8 cellular contexts compared by ENCODE assay signal in the genomic region with DNA sequence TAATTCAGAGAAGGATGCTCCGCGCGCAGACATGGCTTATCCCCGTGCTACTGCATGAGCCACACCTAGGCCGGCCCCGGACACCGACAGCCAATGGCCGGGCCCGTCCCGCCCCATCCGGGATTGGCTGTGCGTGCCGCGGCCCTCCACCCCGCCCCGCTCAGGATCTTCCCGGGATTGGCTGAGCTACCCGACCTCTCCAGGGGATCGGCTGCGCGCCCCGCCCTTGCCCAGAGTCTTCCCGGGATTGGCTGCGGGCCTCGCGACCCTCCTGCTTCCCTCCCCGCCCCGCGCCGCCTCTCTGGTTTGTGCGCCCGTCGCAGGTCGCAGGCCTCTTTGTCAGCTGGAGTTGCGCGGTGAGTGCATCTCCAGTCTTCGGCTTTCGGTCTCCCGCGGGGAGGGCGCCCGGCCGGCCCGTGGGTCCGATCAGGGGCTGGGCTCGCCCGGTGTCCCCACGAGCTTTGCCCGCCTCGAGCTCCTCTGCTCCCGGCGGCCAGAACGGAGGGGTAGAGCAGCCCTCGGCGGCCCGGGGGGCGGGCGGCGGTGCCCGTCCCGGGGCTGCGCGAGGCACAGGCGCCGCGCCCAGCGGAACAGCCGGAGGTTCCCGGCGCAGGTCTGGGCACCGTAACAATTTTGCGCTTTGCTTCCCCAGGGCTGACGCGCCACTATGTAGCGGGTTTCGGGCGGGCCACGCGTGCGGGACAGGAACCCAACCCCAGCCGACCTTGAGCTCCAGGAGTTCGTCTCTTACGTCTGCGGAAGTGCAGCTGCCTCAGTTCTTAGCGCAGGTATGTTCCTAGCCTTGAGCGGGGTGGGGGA. TPM values are rescaled to one million over a fixed set of nuclear protein-coding genes. Genes with fewer than 3 reads are reported as not detected.
DNase-seq lines count a peak whose midpoint lies in the region; ATAC-seq and TF ChIP-seq lines count a peak whose summit lies in the region.

No MANE protein-coding gene starts in this region.

- peak overlapping the region; percentile 92 for H3K4me3 Mint-ChIP-seq in activated CD4-positive, alpha-beta T cell treated with anti-CD3 and anti-CD28 coated beads, Interleukin-2, amount 10 ng/mL, durations not matched to agents 7 days and 5 days

- H3K36me3 ChIP-seq in BJ (ENCODE audit: control insufficient read depth, insufficient read depth, low read length) = no peaks in the 10 kb centered on the region

- TF ChIP-seq CTCF in BJ (IDR thresholded peaks at IDR 0.05; ENCODE audit: insufficient read depth, low read depth, low read length) (no peak), coronary artery (IDR thresholded peaks at IDR 0.05) (no peak)

- H3K27ac Mint-ChIP-seq in activated CD4-positive, alpha-beta T cell treated with anti-CD3 and anti-CD28 coated beads, Interleukin-2, amount 10 ng/mL, durations not matched to agents 7 days and 5 days = peak overlapping the region; percentile 97

- peaks cover 41% of the 10 kb centered on the region for H3K36me3 Mint-ChIP-seq in activated CD4-positive, alpha-beta T cell treated with anti-CD3 and anti-CD28 coated beads, Interleukin-2, amount 10 ng/mL, durations not matched to agents 7 days and 5 days (ENCODE audit: low read depth)

- H3K27me3 Mint-ChIP-seq in activated CD4-positive, alpha-beta T cell treated with anti-CD3 and anti-CD28 coated beads, Interleukin-2, amount 10 ng/mL, durations not matched to agents 7 days and 5 days = peaks cover 3% of the 10 kb centered on the region

- POLR2A ChIA-PET in BJ (lab: Charles Lee) = interaction anchor here (0.6 to 1.8 kb wide), 4 partner anchors 10 to 1190 kb away, joined by 3 to 17 read pairs (median 3); no protein-coding TSS in a partner anchor
- POLR2A ChIA-PET in activated CD4-positive, alpha-beta T cell treated with anti-CD3 and anti-CD28 coated beads, Interleukin-2, amount 10 ng/mL, durations not matched to agents 7 days and 5 days (lab: Charles Lee) = interaction anchor here (0.7 to 1.1 kb wide), 5 partner anchors 9 to 653 kb away, joined by 3 to 9 read pairs (median 3); a partner anchor contains a TSS

- ATAC-seq in HG03457 (IDR thresholded peaks at IDR 0.05; ENCODE audit: unreplicated experiment) = peak; percentile 88

- CTCF ChIA-PET in BJ (lab: Yijun Ruan, JAX) = interaction anchor here (0.5 to 2.9 kb wide), 14 partner anchors 9 to 1521 kb away, joined by 3 to 15 read pairs (median 4); no protein-coding TSS in a partner anchor
- CTCF ChIA-PET in activated CD4-positive, alpha-beta T cell treated with anti-CD3 and anti-CD28 coated beads, Interleukin-2, amount 10 ng/mL, durations not matched to agents 7 days and 5 days (lab: Charles Lee) = interaction anchor here (0.8 to 2.8 kb wide), 7 partner anchors 8 to 17 kb away, joined by 3 to 12 read pairs (median 4); no protein-coding TSS in a partner anchor

- peaks cover 3% of the 10 kb centered on the region; the same call in 1 of the 2 replicates for H3K27me3 ChIP-seq in BJ (ENCODE audit: control insufficient read depth, insufficient read depth, low read length)

- peak overlapping the region; percentile 94 to 97 for H3K27ac ChIP-seq in coronary artery

- H3K9me3 Mint-ChIP-seq in activated CD4-positive, alpha-beta T cell treated with anti-CD3 and anti-CD28 coated beads, Interleukin-2, amount 10 ng/mL, durations not matched to agents 7 days and 5 days = peaks cover 8% of the 10 kb centered on the region

- H3K4me3 ChIP-seq in BJ (ENCODE audit: low read depth, low read length) = peak overlapping the region; percentile 76
- H3K4me3 ChIP-seq in coronary artery = peak overlapping the region; percentile 93

- H3K4me1 Mint-ChIP-seq in activated CD4-positive, alpha-beta T cell treated with anti-CD3 and anti-CD28 coated beads, Interleukin-2, amount 10 ng/mL, durations not matched to agents 7 days and 5 days = peaks cover 49% of the 10 kb centered on the region

- DNase-seq in BJ (ENCODE audit: low read depth) (peak; percentile 72), GM19240 (ENCODE audit: insufficient read length, low spot score) (peak; percentile 84), NCI-H524 (lab: John Stamatoyannopoulos, UW) (peak; percentile 91 to 94), coronary artery (ENCODE audit: low spot score) (peak; percentile 99), left kidney (ENCODE audit: low read depth, low spot score) (peak; percentile 99)
- peak; percentile 97 for DNase-seq in activated CD4-positive, alpha-beta T cell treated with anti-CD3 and anti-CD28 coated beads, Interleukin-2, amount 10 ng/mL, durations not matched to agents 7 days and 5 days
- DNase-seq in stimulated activated CD4-positive, alpha-beta T cell treated with anti-CD3 and anti-CD28 coated beads, Interleukin-1b, Interleukin-23, amount 100 ng/mL, for 48 hours = peak; percentile 98

RNA-seq across cellular contexts. Expression of a gene that starts 38.8 kb away (rescaled TPM):
- polyA plus RNA-seq in BJ (2011; rRNA removed) = 0.05 and 0.10 TPM in 2 replicates
- 0.05 TPM in 1 of 2 replicates, not detected in the other for polyA minus RNA-seq in BJ (2011; rRNA and poly(A)+ RNA removed)
- total RNA-seq in activated CD4-positive, alpha-beta T cell treated with anti-CD3 and anti-CD28 coated beads, Interleukin-2, amount 10 ng/mL, durations not matched to agents 7 days and 5 days = not detected

RNA-seq across cellular contexts. Expression of a gene that starts 53.3 kb away (rescaled TPM):
- polyA plus RNA-seq in BJ (2011; rRNA removed) = 12.5 and 16.8 TPM in 2 replicates
- polyA minus RNA-seq in BJ (2011; rRNA and poly(A)+ RNA removed) = 11.5 and 13.8 TPM in 2 replicates
- total RNA-seq in activated CD4-positive, alpha-beta T cell treated with anti-CD3 and anti-CD28 coated beads, Interleukin-2, amount 10 ng/mL, durations not matched to agents 7 days and 5 days = 1 to 10 TPM; 8.7 to 8.9 TPM

Comparison
In these comparisons a context has a peak if more than half of its experiments do, and no peak if none do; other contexts are left out.
1. Peak in every context shown above with its lines: DNase-seq, ATAC-seq, H3K4me3 ChIP-seq and H3K27ac ChIP-seq.